In the genomic region with DNA sequence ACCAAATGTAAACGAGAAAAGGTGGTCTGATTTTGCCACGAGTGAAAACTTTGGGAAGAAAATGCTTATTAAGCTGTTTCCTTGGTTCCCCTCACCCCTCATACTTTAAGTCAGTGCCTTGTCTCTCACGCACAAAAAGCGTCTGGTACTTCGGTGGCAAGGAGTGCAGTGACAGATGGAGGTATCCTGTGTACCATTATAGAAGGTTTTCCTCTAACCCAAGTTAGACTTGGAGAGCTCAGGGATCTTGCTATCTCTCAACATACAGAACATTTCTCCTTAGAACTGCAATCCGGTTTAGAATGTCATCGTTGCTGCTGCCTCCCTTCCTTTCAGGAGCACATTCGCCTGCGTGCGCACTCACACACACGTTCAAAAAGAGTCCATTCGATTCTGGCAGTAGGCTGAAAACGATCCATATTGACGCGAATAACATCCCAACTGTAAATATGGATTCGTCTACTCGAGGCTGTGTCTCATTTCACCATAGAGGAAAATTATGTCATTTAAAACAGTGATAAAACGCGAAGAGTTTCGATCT, we compare ENCODE assay signal across 8 cellular contexts. TPM values are rescaled to one million over a fixed set of nuclear protein-coding genes. Genes with fewer than 3 reads are reported as not detected.
A peak's percentile ranks its signal among the peaks of the same experiment; 100 is the strongest.
DNase-seq lines count a peak whose midpoint lies in the region; ATAC-seq and TF ChIP-seq lines count a peak whose summit lies in the region.

No MANE protein-coding gene starts in this region.

- no peaks in the 10 kb centered on the region for H3K9me3 Mint-ChIP-seq in activated CD8-positive, alpha-beta T cell treated with anti-CD3 and anti-CD28 coated beads, Interleukin-2, amount 10 ng/mL, durations not matched to agents 7 days and 5 days (ENCODE audit: insufficient read depth)

- POLR2A ChIA-PET in activated CD8-positive, alpha-beta T cell treated with anti-CD3 and anti-CD28 coated beads, Interleukin-2, amount 10 ng/mL, durations not matched to agents 7 days and 5 days (lab: Charles Lee): no interaction called here

- peaks cover 18% of the 10 kb centered on the region for H3K4me1 Mint-ChIP-seq in activated CD8-positive, alpha-beta T cell treated with anti-CD3 and anti-CD28 coated beads, Interleukin-2, amount 10 ng/mL, durations not matched to agents 7 days and 5 days (ENCODE audit: low read depth)

- H3K4me1 ChIP-seq in right atrium auricular region: peaks cover 0 to 7% of the 10 kb centered on the region in 2 donors

- no peak overlapping the region for H3K27ac Mint-ChIP-seq in activated CD8-positive, alpha-beta T cell treated with anti-CD3 and anti-CD28 coated beads, Interleukin-2, amount 10 ng/mL, durations not matched to agents 7 days and 5 days

- no peak overlapping the region for H3K4me3 Mint-ChIP-seq in activated CD8-positive, alpha-beta T cell treated with anti-CD3 and anti-CD28 coated beads, Interleukin-2, amount 10 ng/mL, durations not matched to agents 7 days and 5 days

- no peaks in the 10 kb centered on the region for H3K9me3 ChIP-seq in right atrium auricular region

- TF ChIP-seq CTCF in GM10266 (IDR thresholded peaks at IDR 0.05; ENCODE audit: control insufficient read depth, insufficient read depth, low read depth, missing control alignments) (no peak), right atrium auricular region (IDR thresholded peaks at IDR 0.05) (no peak)

- peak overlapping the region; percentile 94 to 95 for H3K27ac ChIP-seq in right atrium auricular region

- no peaks in the 10 kb centered on the region for H3K36me3 ChIP-seq in right atrium auricular region

- DNase-seq in GM10266 (ENCODE audit: extremely low spot score): peak; percentile 48
- DNase-seq in NCI-H2029 (lab: John Stamatoyannopoulos, UW): peak; percentile 76
- DNase-seq in activated CD8-positive, alpha-beta T cell treated with anti-CD3 and anti-CD28 coated beads, Interleukin-2, amount 10 ng/mL, durations not matched to agents 7 days and 5 days: peak; percentile 24
- DNase-seq in right atrium auricular region (ENCODE audit: low spot score): no peak
- DNase-seq in skeletal muscle cell (ENCODE audit: low read depth): no peak
- DNase-seq in stimulated activated CD4-positive, alpha-beta T cell treated with anti-CD3 and anti-CD28 coated beads, Interleukin-4, amount 100 ng/mL, for 24 hours: no peak
- no peak for DNase-seq in HPDE6-E6E7 (ENCODE audit: extremely low spot score)

- peaks cover 50% of the 10 kb centered on the region for H3K27me3 Mint-ChIP-seq in activated CD8-positive, alpha-beta T cell treated with anti-CD3 and anti-CD28 coated beads, Interleukin-2, amount 10 ng/mL, durations not matched to agents 7 days and 5 days (ENCODE audit: low read depth)

- CTCF ChIA-PET in activated CD8-positive, alpha-beta T cell treated with anti-CD3 and anti-CD28 coated beads, Interleukin-2, amount 10 ng/mL, durations not matched to agents 7 days and 5 days (lab: Charles Lee): interaction anchor here (1.4 kb wide), 1 partner anchor 549 kb away, joined by 5 read pairs; no protein-coding TSS in a partner anchor

- peaks cover 4% of the 10 kb centered on the region for H3K36me3 Mint-ChIP-seq in activated CD8-positive, alpha-beta T cell treated with anti-CD3 and anti-CD28 coated beads, Interleukin-2, amount 10 ng/mL, durations not matched to agents 7 days and 5 days (ENCODE audit: low read depth)

- no peak for ATAC-seq in activated CD8-positive, alpha-beta T cell treated with anti-CD3 and anti-CD28 coated beads, Interleukin-2, amount 10 ng/mL, durations not matched to agents 7 days and 5 days
- ATAC-seq in activated CD4-positive, CD25-positive, alpha-beta regulatory T cell treated with anti-CD3 and anti-CD28 coated beads, Interleukin-2, amount 50 U/mL, for 24 hours: no peak

- H3K27me3 ChIP-seq in right atrium auricular region: no peaks in the 10 kb centered on the region

- peak overlapping the region; percentile 60 to 78 for H3K4me3 ChIP-seq in right atrium auricular region
- peak overlapping the region; percentile 100 for H3K4me3 ChIP-seq in skeletal muscle cell (ENCODE audit: low read depth, low read length)

RNA-seq across cellular contexts. Expression of gene MARCKS, which starts 1.1 kb away (rescaled TPM):
- total RNA-seq in activated CD8-positive, alpha-beta T cell treated with anti-CD3 and anti-CD28 coated beads, Interleukin-2, amount 10 ng/mL, durations not matched to agents 7 days and 5 days: under 1 TPM; 0.05 to 0.08 TPM
- total RNA-seq in right atrium auricular region: 10 to 100 TPM in 1 of 2 donors, 1 to 10 TPM in 1; 9.8 to 13.5 TPM

Comparison
In these comparisons a context has a peak if more than half of its experiments do, and no peak if none do; other contexts are left out.
1. DNase-seq: peak in GM10266 (single experiment), NCI-H2029 (single experiment) and activated CD8-positive, alpha-beta T cell treated with anti-CD3 and anti-CD28 coated beads, Interleukin-2, amount 10 ng/mL, durations not matched to agents 7 days and 5 days (single experiment); none in right atrium auricular region (single experiment), skeletal muscle cell (single experiment), stimulated activated CD4-positive, alpha-beta T cell treated with anti-CD3 and anti-CD28 coated beads, Interleukin-4, amount 100 ng/mL, for 24 hours (single experiment) and HPDE6-E6E7 (single experiment).
2. RNA of gene MARCKS, which starts 1.1 kb away (total RNA-seq): 9.8 to 13.5 TPM in right atrium auricular region; 0.05 to 0.08 TPM in activated CD8-positive, alpha-beta T cell treated with anti-CD3 and anti-CD28 coated beads, Interleukin-2, amount 10 ng/mL, durations not matched to agents 7 days and 5 days; every median in the first group is over 10 times any median in the second.